In genomic region chr22:43163241-43163795, GRCh38 we compare ENCODE assay signal across 21 cellular contexts. TPM values are rescaled to one million over a fixed set of nuclear protein-coding genes. Genes with fewer than 3 reads are reported as not detected.
DNase-seq lines count a peak whose midpoint lies in the region; TF ChIP-seq lines count a peak whose summit lies in the region.
"Had no signal": no experiment of that assay in that cellular context is flagged by ENCODE, and none has a peak within 500 bp of the region (broad histone marks: within the 10 kb centered on the region; RNA-seq: fewer than 3 reads in every experiment).

No MANE protein-coding gene starts in this region.

- H3K9ac ChIP-seq in neuronal stem cell (ENCODE audit: low read depth, low read length, poor library complexity) = peak overlapping the region; percentile 60
- H3K9ac ChIP-seq: neural progenitor cell had no signal

- peak overlapping the region; percentile 61 for H2AK5ac ChIP-seq in neuronal stem cell (ENCODE audit: low read depth, low read length)

- peaks cover 2% of the 10 kb centered on the region for H3K79me1 ChIP-seq in neuronal stem cell (ENCODE audit: low read depth, low read length)

- H2BK12ac ChIP-seq in neuronal stem cell (ENCODE audit: low read length) = no peak overlapping the region

- H3K18ac ChIP-seq in neuronal stem cell (ENCODE audit: low read length) = peak overlapping the region; percentile 13

- H4K91ac ChIP-seq in neuronal stem cell (ENCODE audit: low read depth, low read length, poor library complexity) = no peak overlapping the region

- H3K4me2 ChIP-seq in neuronal stem cell (ENCODE audit: insufficient read depth, low read length, poor library complexity, severe bottlenecking) = no peak overlapping the region
- H3K4me2 ChIP-seq: neural progenitor cell, smooth muscle cell had no signal

- H3K14ac ChIP-seq in neuronal stem cell (ENCODE audit: low read length) = peak overlapping the region; percentile 47

- H3K9me3 ChIP-seq in neuronal stem cell (replicated peaks in 1 of 2; ENCODE audit: control insufficient read depth in 2 of 2, insufficient read depth in 1 of 2, low read depth in 1 of 2, low read length in 2 of 2) = no peaks in the 10 kb centered on the region
- H3K9me3 ChIP-seq: mucosa of descending colon had no signal

- H3K4me3 Mint-ChIP-seq in type B pancreatic cell = no peak overlapping the region
- H3K4me3 Mint-ChIP-seq: activated CD8-positive, alpha-beta T cell treated with anti-CD3 and anti-CD28 coated beads, Interleukin-2, amount 10 ng/mL, durations not matched to agents 7 days and 5 days; HFFc6; neural progenitor cell had no signal

- no CpG with 5 or more reads among the region's 18 CpGs for WGBS in neuronal stem cell (ENCODE audit: extremely low coverage in 2 of 2, insufficient read length in 2 of 2, insufficient replicate concordance in 1 of 2), 2 donors

- peak overlapping the region; percentile 88 for H3K27ac Mint-ChIP-seq in type B pancreatic cell
- H3K27ac Mint-ChIP-seq: activated CD8-positive, alpha-beta T cell treated with anti-CD3 and anti-CD28 coated beads, Interleukin-2, amount 10 ng/mL, durations not matched to agents 7 days and 5 days; HFFc6 had no signal

- H3K36me3 Mint-ChIP-seq in type B pancreatic cell = no peaks in the 10 kb centered on the region

- H3K27ac ChIP-seq in HL-60 (replicated peaks) (peak overlapping the region; percentile 28), epithelial cell of prostate (peak overlapping the region; percentile 26), neuronal stem cell (replicated peaks; ENCODE audit: low read length) (no peak overlapping the region)
- H3K27ac ChIP-seq: cardiac muscle cell, neural progenitor cell had no signal

- no peaks in the 10 kb centered on the region for H3K9me3 Mint-ChIP-seq in type B pancreatic cell
- H3K9me3 Mint-ChIP-seq: HFFc6, neural progenitor cell had no signal

- H3K36me3 ChIP-seq in neuronal stem cell (replicated peaks in 1 of 2; ENCODE audit: control insufficient read depth in 2 of 2, insufficient read depth in 2 of 2, low read length in 2 of 2) = peaks cover 10 to 13% of the 10 kb centered on the region in 2 donors
- H3K36me3 ChIP-seq: neural progenitor cell had no signal

- no peak overlapping the region for H2BK5ac ChIP-seq in neuronal stem cell (ENCODE audit: low read length)

- H2BK15ac ChIP-seq in neuronal stem cell (ENCODE audit: low read length) = no peak overlapping the region

- H2BK120ac ChIP-seq in neuronal stem cell (ENCODE audit: low read depth, low read length) = no peak overlapping the region

- peaks cover 4% of the 10 kb centered on the region for H3K4me1 Mint-ChIP-seq in type B pancreatic cell (ENCODE audit: unreplicated experiment)

- peaks cover 0 to 4% of the 10 kb centered on the region in 2 donors for H3K4me1 ChIP-seq in neuronal stem cell (ENCODE audit: control insufficient read depth in 2 of 2, insufficient read depth in 1 of 2, low read depth in 1 of 2, low read length in 2 of 2)
- H3K4me1 ChIP-seq: neural progenitor cell had no signal

- TF ChIP-seq CTCF in HL-60 (IDR thresholded peaks at IDR 0.05; ENCODE audit: insufficient read depth, low read length) (no peak), type B pancreatic cell (conservative IDR thresholded peaks at IDR 0.05) (no peak)

- H3K23ac ChIP-seq in neuronal stem cell (ENCODE audit: low read depth, low read length, poor library complexity) = peak overlapping the region; percentile 85

- H3K27me3 Mint-ChIP-seq in type B pancreatic cell = peaks cover 4% of the 10 kb centered on the region

- no peak overlapping the region for H3K4ac ChIP-seq in neuronal stem cell (ENCODE audit: low read length)

- peak overlapping the region; percentile 59 for H2AFZ ChIP-seq in neuronal stem cell (ENCODE audit: low read length)
- H2AFZ ChIP-seq: neural progenitor cell had no signal

- no peak overlapping the region for H4K8ac ChIP-seq in neuronal stem cell (ENCODE audit: low read depth, low read length)

- no peaks in the 10 kb centered on the region for H3K27me3 ChIP-seq in HL-60 (ENCODE audit: insufficient read depth, poor library complexity, severe bottlenecking)
- H3K27me3 ChIP-seq in neuronal stem cell (ENCODE audit: control insufficient read depth in 3 of 3, insufficient read depth in 3 of 3, low read depth in 1 of 3, low read length in 3 of 3) = no peaks in the 10 kb centered on the region
- H3K27me3 ChIP-seq: cardiac muscle cell, neural progenitor cell had no signal

- DNase-seq in HL-60 (ENCODE audit: low read depth in 1 of 2, low spot score in 1 of 2) (no peak), epithelial cell of prostate (ENCODE audit: low read depth, low spot score) (no peak), neuronal stem cell (ENCODE audit: low spot score) (no peak), type B pancreatic cell (ENCODE audit: extremely low spot score, unreplicated experiment) (no peak), NCI-H1092 treated with DMSO at 0.1 percent for 48 hours (lab: John Stamatoyannopoulos, UW) (no peak), COLO829 (ENCODE audit: low spot score) (no peak)
- no peak for DNase-seq in stimulated activated CD8-positive, alpha-beta memory T cell treated with anti-CD3 and anti-CD28 coated beads, Interleukin-4, amount 100 ng/mL, for 48 hours
- DNase-seq: activated CD4-positive, alpha-beta T cell treated with anti-CD3 and anti-CD28 coated beads for 1 hour; activated CD8-positive, alpha-beta T cell treated with anti-CD3 and anti-CD28 coated beads, Interleukin-2, amount 10 ng/mL, durations not matched to agents 7 days and 5 days; activated T-cell treated with anti-CD3 and anti-CD28 coated beads, Interleukin-2, amount 50 U/mL, for 1 hour; DMS79; HFFc6; Karpas-422; NCI-H187 treated with DMSO at 0.1 percent for 48 hours; NCI-H748 treated with DMSO at 0.1 percent for 48 hours had no signal

- H3K4me3 ChIP-seq in HL-60 (replicated peaks; ENCODE audit: insufficient read depth, low read length) (no peak overlapping the region), neuronal stem cell (ENCODE audit: low read length in 2 of 2) (no peak overlapping the region)
- H3K4me3 ChIP-seq: cardiac muscle cell, mucosa of descending colon, neural progenitor cell, smooth muscle cell had no signal

RNA-seq across cellular contexts. Expression of gene TSPO, which starts 12.0 kb away (rescaled TPM):
- 13.7 TPM for polyA plus RNA-seq in neuronal stem cell (2013, experiment 1 of 2)
- polyA plus RNA-seq in neuronal stem cell (2013, experiment 2 of 2) = 13.8 TPM
- total RNA-seq in type B pancreatic cell (ENCODE audit: low replicate concordance) = 16.9 and 30.9 TPM in 2 replicates

RNA-seq across cellular contexts. Expression of gene MCAT, which starts 20.1 kb away (rescaled TPM):
- polyA plus RNA-seq in neuronal stem cell (2013, experiment 1 of 2) = 14.6 TPM
- 12.4 TPM for polyA plus RNA-seq in neuronal stem cell (2013, experiment 2 of 2)
- total RNA-seq in type B pancreatic cell (ENCODE audit: low replicate concordance) = 24.0 and 27.0 TPM in 2 replicates

RNA-seq across cellular contexts. Expression of gene TTLL12, which starts 23.6 kb away (rescaled TPM):
- 35.3 TPM for polyA plus RNA-seq in neuronal stem cell (2013, experiment 1 of 2)
- polyA plus RNA-seq in neuronal stem cell (2013, experiment 2 of 2) = 37.1 TPM
- total RNA-seq in type B pancreatic cell (ENCODE audit: low replicate concordance) = 57.3 and 98.5 TPM in 2 replicates

RNA-seq across cellular contexts. Expression of gene BIK, which starts 52.8 kb away (rescaled TPM):
- 1.3 TPM for polyA plus RNA-seq in neuronal stem cell (2013, experiment 1 of 2)
- 1.0 TPM for polyA plus RNA-seq in neuronal stem cell (2013, experiment 2 of 2)
- 5.4 and 37.9 TPM in 2 replicates for total RNA-seq in type B pancreatic cell (ENCODE audit: low replicate concordance)
- total RNA-seq: left ventricle myocardium superior, Right ventricle myocardium superior had no signal
